In genomic region chr7:139645572-139646523, GRCh38 we compare ENCODE assay signal across 8 cellular contexts.
DNase-seq lines count a peak whose midpoint lies in the region; ATAC-seq and TF ChIP-seq lines count a peak whose summit lies in the region.

No MANE protein-coding gene starts in this region.

- H3K27ac Mint-ChIP-seq in neural progenitor cell: no peak overlapping the region
- H3K27ac Mint-ChIP-seq in stimulated activated naive CD8-positive, alpha-beta T cell treated with anti-CD3 and anti-CD28 coated beads, Interleukin-15, Interleukin-2, amounts not matched to agents 100 ng/mL and 50 ng/mL, for 24 hours: peak overlapping the region; percentile 12

- H2AFZ ChIP-seq in Loucy (ENCODE audit: low read length) (no peak overlapping the region), neural progenitor cell (replicated peaks) (no peak overlapping the region)

- no peaks in the 10 kb centered on the region for H3K79me2 ChIP-seq in Loucy (ENCODE audit: insufficient read depth, low read length)
- H3K79me2 ChIP-seq in neural progenitor cell (ENCODE audit: low read depth): peaks cover 4% of the 10 kb centered on the region

- DNase-seq in DMS153 treated with DMSO at 0.1 percent for 48 hours (lab: John Stamatoyannopoulos, UW; ENCODE audit: unreplicated experiment) (peak; percentile 45), RPMI7951 (ENCODE audit: low read depth) (peak; percentile 74), fibroblast of the aortic adventitia (ENCODE audit: low read depth) (peak; percentile 84), neural progenitor cell (ENCODE audit: low spot score) (peak; percentile 92)
- peak; percentile 67 to 70 for DNase-seq in activated T-helper 1 cell treated with anti-CD3 and anti-CD28 coated beads, Interleukin-2, amount 50 U/mL, for 16 hours (ENCODE audit: low read depth in 1 of 2, low spot score in 1 of 2)

- peaks cover 4% of the 10 kb centered on the region for H3K36me3 Mint-ChIP-seq in neural progenitor cell
- no peaks in the 10 kb centered on the region for H3K36me3 Mint-ChIP-seq in stimulated activated naive CD8-positive, alpha-beta T cell treated with anti-CD3 and anti-CD28 coated beads, Interleukin-15, Interleukin-2, amounts not matched to agents 100 ng/mL and 50 ng/mL, for 24 hours (ENCODE audit: low read depth)

- no peaks in the 10 kb centered on the region for H3K27me3 ChIP-seq in Loucy (ENCODE audit: insufficient read depth, low read length, poor library complexity, severe bottlenecking)
- H3K27me3 ChIP-seq in neural progenitor cell: no peaks in the 10 kb centered on the region

- no peaks in the 10 kb centered on the region for H3K9me2 ChIP-seq in Loucy (replicated peaks; ENCODE audit: low read depth, low read length)

- H3F3A ChIP-seq in Loucy (ENCODE audit: low read depth) (no peaks in the 10 kb centered on the region), neural progenitor cell (ENCODE audit: low read depth) (peaks cover 5% of the 10 kb centered on the region)

- no peak for ATAC-seq in HG02981 (IDR thresholded peaks at IDR 0.05; ENCODE audit: unreplicated experiment)

- peaks cover 23% of the 10 kb centered on the region for H3K4me1 Mint-ChIP-seq in neural progenitor cell
- peaks cover 65% of the 10 kb centered on the region for H3K4me1 Mint-ChIP-seq in stimulated activated naive CD8-positive, alpha-beta T cell treated with anti-CD3 and anti-CD28 coated beads, Interleukin-15, Interleukin-2, amounts not matched to agents 100 ng/mL and 50 ng/mL, for 24 hours (ENCODE audit: low read depth)

- no peak overlapping the region for H3K4me3 Mint-ChIP-seq in neural progenitor cell
- no peak overlapping the region for H3K4me3 Mint-ChIP-seq in stimulated activated naive CD8-positive, alpha-beta T cell treated with anti-CD3 and anti-CD28 coated beads, Interleukin-15, Interleukin-2, amounts not matched to agents 100 ng/mL and 50 ng/mL, for 24 hours

- H3K9ac ChIP-seq in Loucy (ENCODE audit: low read depth, low read length, poor library complexity, severe bottlenecking) (no peak overlapping the region), neural progenitor cell (no peak overlapping the region)

- H3K4me2 ChIP-seq in Loucy (ENCODE audit: low read depth, low read length, poor library complexity, severe bottlenecking) (no peak overlapping the region), neural progenitor cell (no peak overlapping the region)

- H3K4me3 ChIP-seq in Loucy (ENCODE audit: low read length, poor library complexity, severe bottlenecking) (no peak overlapping the region), fibroblast of the aortic adventitia (ENCODE audit: low read depth, low read length) (no peak overlapping the region), neural progenitor cell (no peak overlapping the region)

- peaks cover 4% of the 10 kb centered on the region; the same call in 1 of the 2 replicates for H3K36me3 ChIP-seq in Loucy (ENCODE audit: insufficient read depth, low read length)
- H3K36me3 ChIP-seq in neural progenitor cell: no peaks in the 10 kb centered on the region

- H3K4me1 ChIP-seq in Loucy (ENCODE audit: insufficient read depth, low read length, poor library complexity, severe bottlenecking) (no peaks in the 10 kb centered on the region), neural progenitor cell (peaks cover 17% of the 10 kb centered on the region)

- no peaks in the 10 kb centered on the region for H3K9me3 ChIP-seq in Loucy (ENCODE audit: insufficient read depth, low read depth, low read length)
- no peaks in the 10 kb centered on the region for H3K9me3 ChIP-seq in neural progenitor cell (ENCODE audit: low read depth)

- H3K9me3 Mint-ChIP-seq in neural progenitor cell: no peaks in the 10 kb centered on the region
- no peaks in the 10 kb centered on the region for H3K9me3 Mint-ChIP-seq in stimulated activated naive CD8-positive, alpha-beta T cell treated with anti-CD3 and anti-CD28 coated beads, Interleukin-15, Interleukin-2, amounts not matched to agents 100 ng/mL and 50 ng/mL, for 24 hours

- no peaks in the 10 kb centered on the region for H3K27me3 Mint-ChIP-seq in neural progenitor cell (ENCODE audit: insufficient read depth, low read depth)
- H3K27me3 Mint-ChIP-seq in stimulated activated naive CD8-positive, alpha-beta T cell treated with anti-CD3 and anti-CD28 coated beads, Interleukin-15, Interleukin-2, amounts not matched to agents 100 ng/mL and 50 ng/mL, for 24 hours: no peaks in the 10 kb centered on the region

- H4K20me1 ChIP-seq in Loucy (ENCODE audit: insufficient read depth, low read length, poor library complexity, severe bottlenecking) (no peaks in the 10 kb centered on the region), neural progenitor cell (ENCODE audit: low read depth) (peaks cover 50% of the 10 kb centered on the region)

- peak; percentile 88 for TF ChIP-seq CTCF in Loucy (conservative IDR thresholded peaks at IDR 0.05; ENCODE audit: low read length)
- TF ChIP-seq CTCF in fibroblast of the aortic adventitia (IDR thresholded peaks at IDR 0.05; ENCODE audit: insufficient read depth, low read length): peak; percentile 88
- peak; percentile 98 for TF ChIP-seq CTCF in neural progenitor cell (IDR thresholded peaks at IDR 0.05)

- no peak overlapping the region for H3K27ac ChIP-seq in neural progenitor cell
